1 cellular context compared by ENCODE assay signal in the genomic region with DNA sequence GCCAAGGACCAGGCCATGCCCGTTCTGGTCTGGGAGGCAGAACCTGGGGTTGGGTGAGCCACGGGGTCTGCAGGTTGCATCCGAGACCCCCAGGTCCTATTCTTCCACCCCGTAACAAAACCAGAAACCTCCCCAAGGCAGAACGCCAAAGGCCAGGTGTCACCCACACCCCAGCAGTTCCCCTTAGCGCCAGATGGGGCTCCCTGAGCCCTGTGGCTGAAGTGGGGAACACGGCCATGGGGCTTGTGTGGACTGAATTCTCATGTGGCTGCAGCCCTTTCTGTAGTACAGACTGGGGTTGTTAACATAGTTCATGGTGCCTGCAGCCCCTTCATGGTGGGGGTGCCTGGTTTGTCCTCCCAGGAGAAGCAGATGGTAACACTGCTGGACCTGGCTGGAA.
TF ChIP-seq lines count a peak whose summit lies in the region.

No MANE protein-coding gene starts in this region.

TF ChIP-seq in GM12878, 131 proteins besides CTCF, POLR2A, EP300 and RAD21:
- peak; percentile 15; the same call in 1 of the 2 replicates for TF ChIP-seq SPI1 (IDR thresholded peaks at IDR 0.05; ENCODE audit: borderline replicate concordance, insufficient read depth, low read depth, low read length)
- no peak for TF ChIP-seq EED (IDR thresholded peaks at IDR 0.05; ENCODE audit: low read depth)
